9 cellular contexts compared by ENCODE assay signal in the genomic region with DNA sequence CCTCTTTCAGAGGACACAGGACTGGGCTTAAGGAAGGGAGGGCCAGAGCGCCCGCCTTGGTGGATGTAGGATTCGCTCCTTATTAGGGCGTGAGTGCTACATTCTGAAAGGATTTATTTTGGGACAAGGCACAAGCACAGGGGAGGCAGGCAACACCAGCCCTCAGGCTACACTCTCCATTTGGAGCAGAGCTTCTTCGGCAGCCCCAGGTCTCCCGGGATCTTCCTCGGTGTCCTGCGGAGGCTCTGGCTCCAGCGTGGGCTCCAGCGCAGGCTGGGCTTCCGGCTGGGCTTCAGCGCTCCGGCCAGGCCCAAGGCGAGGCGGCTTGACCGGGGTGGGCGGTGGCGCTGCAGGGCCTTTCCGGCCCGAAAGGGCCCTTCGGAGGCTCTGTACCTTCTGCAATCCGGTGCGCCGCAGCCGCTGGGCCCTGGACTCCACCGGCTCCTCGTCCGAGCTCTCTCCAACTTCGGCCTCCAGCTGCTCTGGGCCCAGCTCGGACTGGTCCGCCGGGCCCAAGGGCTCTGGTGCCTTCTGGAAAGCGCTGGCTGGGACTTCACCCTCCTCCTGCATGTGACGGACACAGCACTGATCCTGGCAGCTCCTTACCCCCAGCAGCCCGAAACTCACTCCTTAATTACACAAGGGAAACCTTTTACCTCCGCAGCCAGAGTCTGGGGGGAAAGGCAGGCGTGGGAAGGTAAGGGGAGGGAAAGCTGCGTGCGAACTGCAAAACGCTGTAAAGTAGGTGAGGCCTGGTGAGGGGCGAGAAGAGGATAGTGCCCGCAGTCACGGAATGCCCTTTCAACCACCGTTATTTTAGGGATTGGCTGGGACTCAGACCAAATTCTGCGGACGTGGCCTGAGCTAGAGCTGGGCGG. TPM values are rescaled to one million over a fixed set of nuclear protein-coding genes. Genes with fewer than 3 reads are reported as not detected.
DNase-seq lines count a peak whose midpoint lies in the region; ATAC-seq lines count a peak whose summit lies in the region.
"Had no signal": no experiment of that assay in that cellular context is flagged by ENCODE, and none has a peak within 500 bp of the region (broad histone marks: within the 10 kb centered on the region; RNA-seq: fewer than 3 reads in every experiment).

No MANE protein-coding gene starts in this region.

- H3K4me3 ChIP-seq in thymus (ENCODE audit: low read length), result peak overlapping the region; percentile 19

- H3K27ac ChIP-seq in caudate nucleus (ENCODE audit: low read depth, low read length) (peak overlapping the region; percentile 82), thymus (ENCODE audit: low read depth) (peak overlapping the region; percentile 49)

- DNase-seq in T-helper 1 cell (no peak), caudate nucleus (lab: John Stamatoyannopoulos, UW) (peak in 1 of 61 donors; percentile 38), kidney tubule cell (ENCODE audit: low spot score) (peak; percentile 36), SKM-1 (lab: John Stamatoyannopoulos, UW; ENCODE audit: unreplicated experiment) (no peak)
- DNase-seq in natural killer cell treated with Interleukin-12 subunit alpha and Interleukin-12 subunit beta and Interleukin-15 and Interleukin-18, amount 100 ng/mL, for 72 hours (ENCODE audit: low spot score), result no peak

- H3K4me1 Mint-ChIP-seq in T-helper 1 cell treated with Interleukin-12 subunit alpha and Interleukin-12 subunit beta and Interleukin-4 antibody, amounts not matched to agents 30 μg/mL and 1 μg/mL, for 36 hours (ENCODE audit: low read depth), result peaks cover 27% of the 10 kb centered on the region
- H3K4me1 Mint-ChIP-seq in natural killer cell treated with Interleukin-12 subunit alpha and Interleukin-12 subunit beta and Interleukin-15 and Interleukin-18, amount 100 ng/mL, for 72 hours (ENCODE audit: low read depth in 2 of 2), result peaks cover 4 to 13% of the 10 kb centered on the region in 2 donors

- peaks cover 33% of the 10 kb centered on the region for H3K27me3 ChIP-seq in thymus (ENCODE audit: control insufficient read depth, insufficient read depth)

- WGBS in thymus, result 17% methylated on average over 47 of the region's 47 CpGs

- H3K27me3 Mint-ChIP-seq in T-helper 1 cell treated with Interleukin-12 subunit alpha and Interleukin-12 subunit beta and Interleukin-4 antibody, amounts not matched to agents 30 μg/mL and 1 μg/mL, for 36 hours (ENCODE audit: low read depth), result peaks cover 47% of the 10 kb centered on the region
- H3K27me3 Mint-ChIP-seq in natural killer cell treated with Interleukin-12 subunit alpha and Interleukin-12 subunit beta and Interleukin-15 and Interleukin-18, amount 100 ng/mL, for 72 hours, result peaks cover 46 to 59% of the 10 kb centered on the region in 2 donors

- H3K9me3 Mint-ChIP-seq in T-helper 1 cell treated with Interleukin-12 subunit alpha and Interleukin-12 subunit beta and Interleukin-4 antibody, amounts not matched to agents 30 μg/mL and 1 μg/mL, for 36 hours, result no peaks in the 10 kb centered on the region
- no peaks in the 10 kb centered on the region for H3K9me3 Mint-ChIP-seq in natural killer cell treated with Interleukin-12 subunit alpha and Interleukin-12 subunit beta and Interleukin-15 and Interleukin-18, amount 100 ng/mL, for 72 hours

- no peaks in the 10 kb centered on the region for H3K4me1 ChIP-seq in thymus (ENCODE audit: control insufficient read depth, insufficient read depth, low read length)

- peak overlapping the region; percentile 78 for H3K4me3 Mint-ChIP-seq in T-helper 1 cell treated with Interleukin-12 subunit alpha and Interleukin-12 subunit beta and Interleukin-4 antibody, amounts not matched to agents 30 μg/mL and 1 μg/mL, for 36 hours
- no peak overlapping the region for H3K4me3 Mint-ChIP-seq in natural killer cell treated with Interleukin-12 subunit alpha and Interleukin-12 subunit beta and Interleukin-15 and Interleukin-18, amount 100 ng/mL, for 72 hours

- no peaks in the 10 kb centered on the region for H3K36me3 ChIP-seq in thymus (ENCODE audit: control insufficient read depth, insufficient read depth)

- H3K9me3 ChIP-seq in thymus (ENCODE audit: control insufficient read depth), result no peaks in the 10 kb centered on the region

- peak overlapping the region; percentile 84 for H3K27ac Mint-ChIP-seq in T-helper 1 cell treated with Interleukin-12 subunit alpha and Interleukin-12 subunit beta and Interleukin-4 antibody, amounts not matched to agents 30 μg/mL and 1 μg/mL, for 36 hours
- H3K27ac Mint-ChIP-seq in natural killer cell treated with Interleukin-12 subunit alpha and Interleukin-12 subunit beta and Interleukin-15 and Interleukin-18, amount 100 ng/mL, for 72 hours, result no peak overlapping the region

- no peak for ATAC-seq in HG03521 (IDR thresholded peaks at IDR 0.05; ENCODE audit: unreplicated experiment)
- ATAC-seq in natural killer cell treated with Interleukin-12 subunit alpha and Interleukin-12 subunit beta and Interleukin-15 and Interleukin-18, amount 100 ng/mL, for 72 hours, result no peak

- no peaks in the 10 kb centered on the region for H3K36me3 Mint-ChIP-seq in T-helper 1 cell treated with Interleukin-12 subunit alpha and Interleukin-12 subunit beta and Interleukin-4 antibody, amounts not matched to agents 30 μg/mL and 1 μg/mL, for 36 hours (ENCODE audit: low read depth)
- H3K36me3 Mint-ChIP-seq in natural killer cell treated with Interleukin-12 subunit alpha and Interleukin-12 subunit beta and Interleukin-15 and Interleukin-18, amount 100 ng/mL, for 72 hours, result no peaks in the 10 kb centered on the region

RNA-seq across cellular contexts. Expression of a gene that starts 1.1 kb away (rescaled TPM):
- 22.5 TPM for polyA plus RNA-seq in thymus
- under 1 TPM in 1 of 2 donors, not detected in 1; 0.78 TPM for total RNA-seq in natural killer cell treated with Interleukin-12 subunit alpha and Interleukin-12 subunit beta and Interleukin-15 and Interleukin-18, amount 100 ng/mL, for 72 hours

RNA-seq across cellular contexts. Expression of a gene that starts 59.6 kb away (rescaled TPM):
- 0.11 TPM for polyA plus RNA-seq in thymus
- total RNA-seq in natural killer cell treated with Interleukin-12 subunit alpha and Interleukin-12 subunit beta and Interleukin-15 and Interleukin-18, amount 100 ng/mL, for 72 hours, result not detected
- total RNA-seq: T-helper 2 cell treated with Interferon-gamma antibody and Interleukin-4, amounts not matched to agents 100 ng/mL and 5 ng/mL, for 36 hours had no signal
